18 cellular contexts compared by ENCODE assay signal in the genomic region with DNA sequence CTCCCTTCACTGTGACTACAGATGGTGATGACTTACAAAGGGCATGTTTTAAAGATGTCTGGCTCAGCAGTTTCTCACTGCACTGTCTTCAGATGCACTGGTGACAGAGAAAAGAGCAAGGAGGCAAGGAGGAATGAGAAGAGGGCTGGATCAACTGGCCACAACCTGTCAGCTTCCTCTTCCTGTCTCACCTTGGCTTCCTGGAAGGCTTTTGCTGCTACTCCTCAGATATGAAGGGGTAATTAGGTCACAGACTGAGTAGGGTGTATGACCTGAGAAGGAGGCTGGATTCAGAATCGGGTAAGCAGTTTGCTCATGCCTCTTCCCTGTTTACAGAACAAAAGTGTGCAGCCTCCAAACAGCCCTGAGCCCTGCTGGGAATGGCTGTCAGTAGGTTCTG.
DNase-seq lines count a peak whose midpoint lies in the region; ATAC-seq and TF ChIP-seq lines count a peak whose summit lies in the region.
"Had no signal": no experiment of that assay in that cellular context is flagged by ENCODE, and none has a peak within 500 bp of the region (broad histone marks: within the 10 kb centered on the region; RNA-seq: fewer than 3 reads in every experiment).

No MANE protein-coding gene starts in this region.

- ATAC-seq in activated CD8-positive, alpha-beta T cell treated with anti-CD3 and anti-CD28 coated beads, Interleukin-2, amount 10 ng/mL, durations not matched to agents 7 days and 5 days, result no peak
- ATAC-seq in activated CD8-positive, alpha-beta T cell treated with anti-CD3 and anti-CD28 coated beads for 36 hours, result no peak
- peak; percentile 89 for ATAC-seq in T-helper 17 cell
- ATAC-seq: A549 had no signal

- POLR2A ChIA-PET in activated CD8-positive, alpha-beta T cell treated with anti-CD3 and anti-CD28 coated beads, Interleukin-2, amount 10 ng/mL, durations not matched to agents 7 days and 5 days (lab: Charles Lee), result no interaction called here
- POLR2A ChIA-PET in activated CD8-positive, alpha-beta T cell treated with anti-CD3 and anti-CD28 coated beads for 36 hours (lab: Charles Lee), result no interaction called here

- intact Hi-C loops in activated CD8-positive, alpha-beta T cell treated with anti-CD3 and anti-CD28 coated beads for 36 hours (cut with micrococcal nuclease), result no loop called here

- DNase-seq in activated CD8-positive, alpha-beta T cell treated with anti-CD3 and anti-CD28 coated beads, Interleukin-2, amount 10 ng/mL, durations not matched to agents 7 days and 5 days, result no peak
- DNase-seq in activated CD8-positive, alpha-beta T cell treated with anti-CD3 and anti-CD28 coated beads for 36 hours, result no peak
- DNase-seq in T-helper 17 cell (no peak), glutamatergic neuron (no peak), NCI-H69 (lab: John Stamatoyannopoulos, UW) (no peak), GF-D8 (lab: John Stamatoyannopoulos, UW) (no peak), GDM1 (lab: John Stamatoyannopoulos, UW) (no peak)
- DNase-seq: DMS79 treated with DMSO at 0.1 percent for 48 hours, H9, Karpas-422, MG63, NCI-H1092, NCI-H146, NCI-H2029 treated with DMSO at 0.1 percent for 48 hours, NCI-H748 treated with DMSO at 0.1 percent for 48 hours, Right ventricle myocardium superior had no signal

- CTCF ChIA-PET in activated CD8-positive, alpha-beta T cell treated with anti-CD3 and anti-CD28 coated beads, Interleukin-2, amount 10 ng/mL, durations not matched to agents 7 days and 5 days (lab: Charles Lee), result no interaction called here
- CTCF ChIA-PET in activated CD8-positive, alpha-beta T cell treated with anti-CD3 and anti-CD28 coated beads for 36 hours (lab: Charles Lee), result no interaction called here

- peaks cover 4% of the 10 kb centered on the region for H3K4me1 Mint-ChIP-seq in activated CD8-positive, alpha-beta T cell treated with anti-CD3 and anti-CD28 coated beads, Interleukin-2, amount 10 ng/mL, durations not matched to agents 7 days and 5 days (ENCODE audit: low read depth)
- no peaks in the 10 kb centered on the region for H3K4me1 Mint-ChIP-seq in activated CD8-positive, alpha-beta T cell treated with anti-CD3 and anti-CD28 coated beads for 36 hours (ENCODE audit: low read depth)
- H3K4me1 Mint-ChIP-seq in T-helper 17 cell (peaks cover 8% of the 10 kb centered on the region), glutamatergic neuron (ENCODE audit: low read depth, unreplicated experiment) (peaks cover 24% of the 10 kb centered on the region)
- H3K4me1 Mint-ChIP-seq: IgD-negative memory B cell had no signal

- no peak overlapping the region for H3K4me3 Mint-ChIP-seq in activated CD8-positive, alpha-beta T cell treated with anti-CD3 and anti-CD28 coated beads, Interleukin-2, amount 10 ng/mL, durations not matched to agents 7 days and 5 days
- no peak overlapping the region for H3K4me3 Mint-ChIP-seq in activated CD8-positive, alpha-beta T cell treated with anti-CD3 and anti-CD28 coated beads for 36 hours
- peak overlapping the region; percentile 66 for H3K4me3 Mint-ChIP-seq in T-helper 17 cell
- H3K4me3 Mint-ChIP-seq in glutamatergic neuron (ENCODE audit: unreplicated experiment), result peak overlapping the region; percentile 69
- H3K4me3 Mint-ChIP-seq: H9, IgD-negative memory B cell had no signal

- no peak for TF ChIP-seq CTCF in activated CD8-positive, alpha-beta T cell treated with anti-CD3 and anti-CD28 coated beads for 36 hours (IDR thresholded peaks at IDR 0.05)
- TF ChIP-seq CTCF in glutamatergic neuron (IDR thresholded peaks at IDR 0.05; ENCODE audit: partially characterized antibody, unreplicated experiment), result no peak

- H3K36me3 Mint-ChIP-seq in activated CD8-positive, alpha-beta T cell treated with anti-CD3 and anti-CD28 coated beads, Interleukin-2, amount 10 ng/mL, durations not matched to agents 7 days and 5 days (ENCODE audit: low read depth), result no peaks in the 10 kb centered on the region
- no peaks in the 10 kb centered on the region for H3K36me3 Mint-ChIP-seq in activated CD8-positive, alpha-beta T cell treated with anti-CD3 and anti-CD28 coated beads for 36 hours (ENCODE audit: low read depth)
- H3K36me3 Mint-ChIP-seq in T-helper 17 cell (ENCODE audit: low read depth) (no peaks in the 10 kb centered on the region), glutamatergic neuron (ENCODE audit: unreplicated experiment) (peaks cover 6% of the 10 kb centered on the region)

- peaks cover 4% of the 10 kb centered on the region for H3K27me3 Mint-ChIP-seq in activated CD8-positive, alpha-beta T cell treated with anti-CD3 and anti-CD28 coated beads, Interleukin-2, amount 10 ng/mL, durations not matched to agents 7 days and 5 days (ENCODE audit: low read depth)
- peaks cover 2% of the 10 kb centered on the region for H3K27me3 Mint-ChIP-seq in activated CD8-positive, alpha-beta T cell treated with anti-CD3 and anti-CD28 coated beads for 36 hours
- H3K27me3 Mint-ChIP-seq in T-helper 17 cell (no peaks in the 10 kb centered on the region), glutamatergic neuron (ENCODE audit: unreplicated experiment) (peaks cover 9% of the 10 kb centered on the region)

- peak overlapping the region; percentile 31 for H3K27ac Mint-ChIP-seq in activated CD8-positive, alpha-beta T cell treated with anti-CD3 and anti-CD28 coated beads, Interleukin-2, amount 10 ng/mL, durations not matched to agents 7 days and 5 days
- H3K27ac Mint-ChIP-seq in activated CD8-positive, alpha-beta T cell treated with anti-CD3 and anti-CD28 coated beads for 36 hours, result no peak overlapping the region
- H3K27ac Mint-ChIP-seq in T-helper 17 cell, result peak overlapping the region; percentile 79
- peak overlapping the region; percentile 83 for H3K27ac Mint-ChIP-seq in glutamatergic neuron (ENCODE audit: unreplicated experiment)
- H3K27ac Mint-ChIP-seq: H9, IgD-negative memory B cell had no signal

- H3K9me3 Mint-ChIP-seq in activated CD8-positive, alpha-beta T cell treated with anti-CD3 and anti-CD28 coated beads, Interleukin-2, amount 10 ng/mL, durations not matched to agents 7 days and 5 days (ENCODE audit: insufficient read depth), result no peaks in the 10 kb centered on the region
- no peaks in the 10 kb centered on the region for H3K9me3 Mint-ChIP-seq in activated CD8-positive, alpha-beta T cell treated with anti-CD3 and anti-CD28 coated beads for 36 hours
- H3K9me3 Mint-ChIP-seq in glutamatergic neuron (ENCODE audit: unreplicated experiment), result peaks cover 7% of the 10 kb centered on the region
- H3K9me3 Mint-ChIP-seq: H9, IgD-negative memory B cell had no signal

- no peaks in the 10 kb centered on the region for H3K9me3 ChIP-seq in T-helper 17 cell (ENCODE audit: control insufficient read depth, low read length, poor library complexity, severe bottlenecking)
- H3K9me3 ChIP-seq: A549, MG63 had no signal

Comparison
In these comparisons a context has a peak if more than half of its experiments do, and no peak if none do; other contexts are left out.
1. H3K4me3 Mint-ChIP-seq: peak in T-helper 17 cell (single experiment) and glutamatergic neuron (single experiment); none in activated CD8-positive, alpha-beta T cell treated with anti-CD3 and anti-CD28 coated beads, Interleukin-2, amount 10 ng/mL, durations not matched to agents 7 days and 5 days (single experiment) and activated CD8-positive, alpha-beta T cell treated with anti-CD3 and anti-CD28 coated beads for 36 hours (single experiment).